In genomic region chr1:179083031-179083345, GRCh38 we compare ENCODE assay signal across 8 cellular contexts. TPM values are rescaled to one million over a fixed set of nuclear protein-coding genes. Genes with fewer than 3 reads are reported as not detected.
DNase-seq lines count a peak whose midpoint lies in the region; ATAC-seq and TF ChIP-seq lines count a peak whose summit lies in the region.

No MANE protein-coding gene starts in this region.

- no peaks in the 10 kb centered on the region for H3K27me3 ChIP-seq in OCI-LY1 (ENCODE audit: insufficient read depth, low read length)
- no peaks in the 10 kb centered on the region for H3K27me3 ChIP-seq in colonic mucosa

- H3K27ac ChIP-seq in OCI-LY1 (ENCODE audit: low read depth, low read length, poor library complexity, severe bottlenecking) (peak overlapping the region; percentile 94), colonic mucosa (no peak overlapping the region)

- H4K20me1 ChIP-seq in OCI-LY1 (ENCODE audit: insufficient read depth, low read length), result no peaks in the 10 kb centered on the region

- peak overlapping the region; percentile 90 to 98 (median 96) for H3K4me3 Mint-ChIP-seq in naive thymus-derived CD8-positive, alpha-beta T cell

- 0 out of 2 replicates have a peak, but pooled peaks cover 2% of the 10 kb centered on the region for H3F3A ChIP-seq in OCI-LY1 (ENCODE audit: insufficient read depth, low read length)

- DNase-seq in colonic mucosa, result no peak
- peak in 5 of 10 donors; percentile 9 to 21 (median 18) for DNase-seq in naive thymus-derived CD8-positive, alpha-beta T cell

- H3K27ac Mint-ChIP-seq in naive thymus-derived CD8-positive, alpha-beta T cell, result peak overlapping the region; percentile 86 to 97 (median 94)

- H3K4me3 ChIP-seq in OCI-LY1 (ENCODE audit: low read depth, low read length, poor library complexity, severe bottlenecking), result peak overlapping the region; percentile 79
- H3K4me3 ChIP-seq in colonic mucosa, result peak overlapping the region; percentile 99

- H3K36me3 ChIP-seq in OCI-LY1 (ENCODE audit: insufficient read depth, low read length) (peaks cover 34% of the 10 kb centered on the region), colonic mucosa (no peaks in the 10 kb centered on the region)

- POLR2A ChIA-PET in naive thymus-derived CD8-positive, alpha-beta T cell (lab: Charles Lee), result interaction anchor here (0.7 to 2.0 kb wide), 6 partner anchors 55 to 283 kb away, joined by 3 to 12 read pairs (median 3); partner anchors contain the start of genes AXDND1, FAM20B and SOAT1

- intact Hi-C loops in colonic mucosa (cut with DNase I), result loop anchor here (10.0 kb wide), 1 partner anchor 112 kb away; no protein-coding TSS in a partner anchor

- H3K9me3 ChIP-seq in OCI-LY1 (ENCODE audit: low read length), result no peaks in the 10 kb centered on the region
- H3K9me3 ChIP-seq in colonic mucosa, result no peaks in the 10 kb centered on the region

- H3K4me1 Mint-ChIP-seq in naive thymus-derived CD8-positive, alpha-beta T cell, result peaks cover 15 to 44% (median 30%) of the 10 kb centered on the region in 4 donors

- peak overlapping the region; percentile 91 for H3K4me2 ChIP-seq in OCI-LY1 (ENCODE audit: low read length)

- ATAC-seq in GM18868 (IDR thresholded peaks at IDR 0.05; ENCODE audit: unreplicated experiment) (peak; percentile 12), HG03175 (IDR thresholded peaks at IDR 0.05; ENCODE audit: unreplicated experiment) (no peak), GM21381 (IDR thresholded peaks at IDR 0.05; ENCODE audit: unreplicated experiment) (no peak), HG02759 (IDR thresholded peaks at IDR 0.05; ENCODE audit: unreplicated experiment) (no peak), HG03095 (IDR thresholded peaks at IDR 0.05; ENCODE audit: unreplicated experiment) (no peak)
- peak in 1 of 2 donors; percentile 4 for ATAC-seq in naive thymus-derived CD8-positive, alpha-beta T cell

- no peaks in the 10 kb centered on the region for H3K27me3 Mint-ChIP-seq in naive thymus-derived CD8-positive, alpha-beta T cell

- no peaks in the 10 kb centered on the region for H3K9me2 ChIP-seq in OCI-LY1 (ENCODE audit: low read depth, low read length)

- peaks cover 9% of the 10 kb centered on the region; the same call in 1 of the 2 replicates for H3K79me2 ChIP-seq in OCI-LY1 (ENCODE audit: insufficient read depth, low read length)

- H3K9ac ChIP-seq in OCI-LY1 (ENCODE audit: low read length), result peak overlapping the region; percentile 85
- H3K9ac ChIP-seq in colonic mucosa (ENCODE audit: low read depth in 2 of 2, low read length in 2 of 2), result peak overlapping the region in 1 of 2 donors; percentile 94

- no peak overlapping the region for H2AFZ ChIP-seq in OCI-LY1 (ENCODE audit: low read length)

- H3K4me1 ChIP-seq in OCI-LY1 (ENCODE audit: insufficient read depth, low read length, severe bottlenecking) (peaks cover 43% of the 10 kb centered on the region), colonic mucosa (peaks cover 5% of the 10 kb centered on the region)

- no peak for TF ChIP-seq CTCF in OCI-LY1 (IDR thresholded peaks at IDR 0.05; ENCODE audit: low read length)
- TF ChIP-seq CTCF in colonic mucosa (IDR thresholded peaks at IDR 0.05), result no peak

- H3K36me3 Mint-ChIP-seq in naive thymus-derived CD8-positive, alpha-beta T cell, result peaks cover 0 to 8% (median 0%) of the 10 kb centered on the region in 3 donors

- no peaks in the 10 kb centered on the region for H3K9me3 Mint-ChIP-seq in naive thymus-derived CD8-positive, alpha-beta T cell

RNA-seq across cellular contexts. Expression of gene TOR3A, which starts 1.1 kb away (rescaled TPM):
- total RNA-seq in colonic mucosa, result 10 to 100 TPM; 21.6 to 41.1 TPM
- 10 to 100 TPM; 21.5 to 25.1 TPM for total RNA-seq in naive thymus-derived CD8-positive, alpha-beta T cell
- polyA plus RNA-seq in naive thymus-derived CD8-positive, alpha-beta T cell, result 10 to 100 TPM; 27.6 to 40.5 (median 29.4) TPM

RNA-seq across cellular contexts. Expression of gene FAM20B, which starts 57.3 kb away (rescaled TPM):
- 10 to 100 TPM; 38.9 to 45.1 TPM for total RNA-seq in colonic mucosa
- total RNA-seq in naive thymus-derived CD8-positive, alpha-beta T cell, result 10 to 100 TPM; 22.7 to 23.7 TPM
- polyA plus RNA-seq in naive thymus-derived CD8-positive, alpha-beta T cell, result 1 to 10 TPM; 5.1 to 7.7 (median 7.5) TPM
